2 cellular contexts compared by ENCODE assay signal in genomic region chr4:38804654-38805295, GRCh38.
TF ChIP-seq lines count a peak whose summit lies in the region.

TLR1 (minus strand) TSS chr4:38804791; CDS start chr4:38798831, 5,960 bp downstream.

TF ChIP-seq in HCT116, 20 proteins besides CTCF, POLR2A, EP300 and RAD21:
- no peak for TF ChIP-seq SRF (IDR thresholded peaks at IDR 0.05; ENCODE audit: low read depth)
- no peak for TF ChIP-seq CBX3 (IDR thresholded peaks at IDR 0.05; ENCODE audit: low read depth)
- TF ChIP-seq CEBPB (IDR thresholded peaks at IDR 0.05; ENCODE audit: low read depth): no peak
- TF ChIP-seq EZH2 (IDR thresholded peaks at IDR 0.05): no peak
- no peak for TF ChIP-seq ZNF274 (IDR thresholded peaks at IDR 0.05; ENCODE audit: low read depth, low read length)
- no peak for TF ChIP-seq SP1 (IDR thresholded peaks at IDR 0.05; ENCODE audit: low read depth)
- no peak for TF ChIP-seq FOSL1 (IDR thresholded peaks at IDR 0.05; ENCODE audit: low read depth)
- TF ChIP-seq SIN3A (IDR thresholded peaks at IDR 0.05; ENCODE audit: low read depth): no peak

TF ChIP-seq in K562, 482 proteins besides CTCF, POLR2A, EP300 and RAD21:
- TF ChIP-seq ATF2 (CRISPR knock-in tag; IDR thresholded peaks at IDR 0.05) (no peak), C11orf30 (IDR thresholded peaks at IDR 0.05; ENCODE audit: low read depth) (no peak), ARID3A (IDR thresholded peaks at IDR 0.05; ENCODE audit: borderline replicate concordance, low read depth, low read length) (no peak), GATAD2B (IDR thresholded peaks at IDR 0.05; ENCODE audit: borderline replicate concordance) (0 out of 2 replicates have a peak, but pooled peaks have one; percentile 19), HDAC3 (IDR thresholded peaks at IDR 0.05; ENCODE audit: borderline replicate concordance, partially characterized antibody) (no peak), KLF6 (CRISPR knock-in tag; IDR thresholded peaks at IDR 0.05; ENCODE audit: borderline replicate concordance) (no peak), ZMIZ1 (IDR thresholded peaks at IDR 0.05; ENCODE audit: low read depth in 2 of 2, low read length in 2 of 2) (no peak), TCF3 (CRISPR knock-in tag; IDR thresholded peaks at IDR 0.05) (no peak), TARDBP (IDR thresholded peaks at IDR 0.05) (no peak), ESRRB (CRISPR knock-in tag; IDR thresholded peaks at IDR 0.05; ENCODE audit: borderline replicate concordance) (no peak), ELF1 (tag; IDR thresholded peaks at IDR 0.05) (0 out of 2 replicates have a peak, but pooled peaks have one; percentile 23), ETS2 (tag; IDR thresholded peaks at IDR 0.05; ENCODE audit: borderline replicate concordance, poor library complexity, severe bottlenecking) (no peak)
- TF ChIP-seq, protein P1, sequence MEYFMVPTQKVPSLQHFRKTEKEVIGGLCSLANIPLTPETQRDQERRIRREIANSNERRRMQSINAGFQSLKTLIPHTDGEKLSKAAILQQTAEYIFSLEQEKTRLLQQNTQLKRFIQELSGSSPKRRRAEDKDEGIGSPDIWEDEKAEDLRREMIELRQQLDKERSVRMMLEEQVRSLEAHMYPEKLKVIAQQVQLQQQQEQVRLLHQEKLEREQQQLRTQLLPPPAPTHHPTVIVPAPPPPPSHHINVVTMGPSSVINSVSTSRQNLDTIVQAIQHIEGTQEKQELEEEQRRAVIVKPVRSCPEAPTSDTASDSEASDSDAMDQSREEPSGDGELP (CRISPR knock-in tag; IDR thresholded peaks at IDR 0.05; ENCODE audit: borderline replicate concordance): no peak
